Comparison of ENCODE assay signal across 8 cellular contexts in genomic region chr17:76735006-76735405, GRCh38. TPM values are rescaled to one million over a fixed set of nuclear protein-coding genes. Genes with fewer than 3 reads are reported as not detected.
DNase-seq lines count a peak whose midpoint lies in the region; ATAC-seq and TF ChIP-seq lines count a peak whose summit lies in the region.

No MANE protein-coding gene starts in this region.

- intact Hi-C loops in esophagus squamous epithelium (cut with DNase I) = no loop called here

- DNase-seq in activated CD8-positive, alpha-beta memory T cell treated with anti-CD3 and anti-CD28 coated beads, Interleukin-2, amount 10 ng/mL, durations not matched to agents 7 days and 5 days = no peak
- no peak for DNase-seq in activated CD8-positive, alpha-beta memory T cell treated with anti-CD3 and anti-CD28 coated beads, Interleukin-2, amount 50 U/mL, for 4 hours
- no peak for DNase-seq in esophagus squamous epithelium (lab: John Stamatoyannopoulos, UW)
- no peak for DNase-seq in retinal pigment epithelial cell (ENCODE audit: low read depth)
- DNase-seq in NCI-H1092 (lab: John Stamatoyannopoulos, UW) = no peak
- no peak for DNase-seq in activated CD4-positive, CD25-positive, alpha-beta regulatory T cell treated with anti-CD3 and anti-CD28 coated beads, Interleukin-2, amount 50 U/mL, for 72 hours

- no peak for ATAC-seq in activated CD8-positive, alpha-beta memory T cell treated with anti-CD3 and anti-CD28 coated beads, Interleukin-2, amount 10 ng/mL, durations not matched to agents 7 days and 5 days
- no peak for ATAC-seq in GM21528 (IDR thresholded peaks at IDR 0.05; ENCODE audit: low FRiP score, unreplicated experiment)

- 0 out of 2 replicates have a peak, but pooled peaks have one; percentile 22 for TF ChIP-seq POLR2A in Raji (IDR thresholded peaks at IDR 0.05; ENCODE audit: insufficient read depth, low read depth, low read length)
- TF ChIP-seq POLR2A in esophagus squamous epithelium (IDR thresholded peaks at IDR 0.05) = no peak

- H3K9me3 ChIP-seq in esophagus squamous epithelium = no peaks in the 10 kb centered on the region

- H3K4me1 Mint-ChIP-seq in activated CD8-positive, alpha-beta memory T cell treated with anti-CD3 and anti-CD28 coated beads, Interleukin-2, amount 10 ng/mL, durations not matched to agents 7 days and 5 days = peaks cover 52% of the 10 kb centered on the region

- 4 to 8% methylated on average over 5 of the region's 5 CpGs for WGBS in esophagus squamous epithelium, 2 donors

- H3K27me3 Mint-ChIP-seq in activated CD8-positive, alpha-beta memory T cell treated with anti-CD3 and anti-CD28 coated beads, Interleukin-2, amount 10 ng/mL, durations not matched to agents 7 days and 5 days = no peaks in the 10 kb centered on the region

- H3K27ac Mint-ChIP-seq in activated CD8-positive, alpha-beta memory T cell treated with anti-CD3 and anti-CD28 coated beads, Interleukin-2, amount 10 ng/mL, durations not matched to agents 7 days and 5 days = peak overlapping the region; percentile 90

- H3K9me3 Mint-ChIP-seq in activated CD8-positive, alpha-beta memory T cell treated with anti-CD3 and anti-CD28 coated beads, Interleukin-2, amount 10 ng/mL, durations not matched to agents 7 days and 5 days (ENCODE audit: low read depth) = no peaks in the 10 kb centered on the region

- peak overlapping the region; percentile 72 to 98 (median 90) for H3K4me3 ChIP-seq in esophagus squamous epithelium
- H3K4me3 ChIP-seq in retinal pigment epithelial cell (ENCODE audit: low read length) = peak overlapping the region; percentile 85

- H3K36me3 Mint-ChIP-seq in activated CD8-positive, alpha-beta memory T cell treated with anti-CD3 and anti-CD28 coated beads, Interleukin-2, amount 10 ng/mL, durations not matched to agents 7 days and 5 days = peaks cover 58% of the 10 kb centered on the region

- peak overlapping the region; percentile 88 for H3K4me3 Mint-ChIP-seq in activated CD8-positive, alpha-beta memory T cell treated with anti-CD3 and anti-CD28 coated beads, Interleukin-2, amount 10 ng/mL, durations not matched to agents 7 days and 5 days

- CTCF ChIA-PET in activated CD8-positive, alpha-beta memory T cell treated with anti-CD3 and anti-CD28 coated beads, Interleukin-2, amount 10 ng/mL, durations not matched to agents 7 days and 5 days (lab: Charles Lee) = interaction anchor here (1.7 to 5.7 kb wide), 4 partner anchors 7 to 177 kb away, joined by 3 to 47 read pairs (median 16); partner anchors contain the start of genes JMJD6 and METTL23

- peak overlapping the region; percentile 14 to 100 (median 98) for H3K27ac ChIP-seq in esophagus squamous epithelium

- H3K4me1 ChIP-seq in esophagus squamous epithelium = peaks cover 21 to 79% (median 60%) of the 10 kb centered on the region in 3 donors

- peaks cover 0 to 58% (median 14%) of the 10 kb centered on the region in 3 donors for H3K36me3 ChIP-seq in esophagus squamous epithelium

- no peak for TF ChIP-seq CTCF in esophagus squamous epithelium (IDR thresholded peaks at IDR 0.05)
- TF ChIP-seq CTCF in retinal pigment epithelial cell (conservative IDR thresholded peaks at IDR 0.05; ENCODE audit: low read depth, low read length) = no peak

- no peaks in the 10 kb centered on the region for H3K27me3 ChIP-seq in esophagus squamous epithelium

RNA-seq across cellular contexts. Expression of gene SRSF2, which starts 2.1 kb away (rescaled TPM):
- total RNA-seq in activated CD8-positive, alpha-beta memory T cell treated with anti-CD3 and anti-CD28 coated beads, Interleukin-2, amount 10 ng/mL, durations not matched to agents 7 days and 5 days = 100 to 1,000 TPM; 443 to 471 TPM
- 100 to 1,000 TPM; 203 to 286 (median 233) TPM for total RNA-seq in esophagus squamous epithelium

RNA-seq across cellular contexts. Expression of gene MFSD11, which starts 2.9 kb away (rescaled TPM):
- 10 to 100 TPM; 22.6 to 26.8 TPM for total RNA-seq in activated CD8-positive, alpha-beta memory T cell treated with anti-CD3 and anti-CD28 coated beads, Interleukin-2, amount 10 ng/mL, durations not matched to agents 7 days and 5 days
- total RNA-seq in esophagus squamous epithelium = 10 to 100 TPM; 24.2 to 31.0 (median 28.1) TPM

RNA-seq across cellular contexts. Expression of gene METTL23, which starts 8.4 kb away (rescaled TPM):
- 10 to 100 TPM; 40.3 to 42.1 TPM for total RNA-seq in activated CD8-positive, alpha-beta memory T cell treated with anti-CD3 and anti-CD28 coated beads, Interleukin-2, amount 10 ng/mL, durations not matched to agents 7 days and 5 days
- total RNA-seq in esophagus squamous epithelium = 10 to 100 TPM; 14.6 to 33.0 (median 24.7) TPM

RNA-seq across cellular contexts. Expression of gene JMJD6, which starts 8.6 kb away (rescaled TPM):
- total RNA-seq in activated CD8-positive, alpha-beta memory T cell treated with anti-CD3 and anti-CD28 coated beads, Interleukin-2, amount 10 ng/mL, durations not matched to agents 7 days and 5 days = 10 to 100 TPM; 60.6 to 72.8 TPM
- 10 to 100 TPM; 13.0 to 17.2 (median 16.7) TPM for total RNA-seq in esophagus squamous epithelium

RNA-seq across cellular contexts. Expression of gene MXRA7, which starts 24.2 kb away (rescaled TPM):
- 10 to 100 TPM; 29.8 to 32.0 TPM for total RNA-seq in activated CD8-positive, alpha-beta memory T cell treated with anti-CD3 and anti-CD28 coated beads, Interleukin-2, amount 10 ng/mL, durations not matched to agents 7 days and 5 days
- total RNA-seq in esophagus squamous epithelium = 100 to 1,000 TPM in 1 of 4 donors, 10 to 100 TPM in 3; 11.0 to 116 (median 39.2) TPM
